Comparison of ENCODE assay signal across 7 cellular contexts in the genomic region with DNA sequence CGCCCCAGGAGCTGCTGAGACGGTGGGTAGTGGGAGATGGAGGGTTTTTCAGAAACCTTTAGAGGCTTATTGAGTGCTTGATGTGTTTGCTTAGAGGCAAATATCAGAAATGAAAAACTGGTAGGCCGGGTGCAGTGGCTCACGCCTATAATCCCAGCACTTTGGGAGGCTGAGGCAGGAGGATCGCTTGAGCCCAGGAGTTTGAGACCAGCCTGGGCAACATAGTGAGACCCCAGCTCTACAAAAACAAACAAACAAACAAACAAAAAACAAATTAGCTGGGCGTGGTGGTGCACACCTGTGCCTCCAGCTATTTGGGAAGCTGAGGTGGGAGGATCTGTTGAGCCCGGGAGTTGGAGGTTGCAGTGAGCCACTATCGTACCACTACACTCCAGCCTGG. TPM values are rescaled to one million over a fixed set of nuclear protein-coding genes. Genes with fewer than 3 reads are reported as not detected.
"Had no signal": no experiment of that assay in that cellular context is flagged by ENCODE, and none has a peak within 500 bp of the region (broad histone marks: within the 10 kb centered on the region; RNA-seq: fewer than 3 reads in every experiment).

No MANE protein-coding gene starts in this region.

RNA-seq across cellular contexts. Expression of a gene that starts 5.2 kb away (rescaled TPM):
- total RNA-seq: GM23248, GM23338, H1, H4, H7, H9, HFFc6 had no signal
- polyA plus RNA-seq: GM23338, H1 had no signal
